In genomic region chrX:3017492-3017891, GRCh38 we compare ENCODE assay signal across 41 cellular contexts. TPM values are rescaled to one million over a fixed set of nuclear protein-coding genes. Genes with fewer than 3 reads are reported as not detected.
"Had no signal": no experiment of that assay in that cellular context is flagged by ENCODE, and none has a peak within 500 bp of the region (broad histone marks: within the 10 kb centered on the region; RNA-seq: fewer than 3 reads in every experiment).

No MANE protein-coding gene starts in this region.

- H3K27ac Mint-ChIP-seq: activated CD4-positive, alpha-beta memory T cell treated with anti-CD3 and anti-CD28 coated beads for 36 hours; activated CD4-positive, alpha-beta T cell treated with anti-CD3 and anti-CD28 coated beads for 36 hours; activated CD4-positive, alpha-beta T cell treated with anti-CD3 and anti-CD28 coated beads, Interleukin-2, amount 10 ng/mL, durations not matched to agents 7 days and 5 days; activated CD8-positive, alpha-beta T cell treated with anti-CD3 and anti-CD28 coated beads for 36 hours; activated naive CD4-positive, alpha-beta T cell treated with anti-CD3 and anti-CD28 coated beads for 36 hours; activated naive CD4-positive, alpha-beta T cell treated with anti-CD3 and anti-CD28 coated beads, Interleukin-2, amount 50 U/mL, for 72 hours; activated naive CD8-positive, alpha-beta T cell treated with anti-CD3 and anti-CD28 coated beads for 36 hours; activated T-cell treated with anti-CD3 and anti-CD28 coated beads, Interleukin-2, amount 50 U/mL, for 72 hours; activated T-helper 1 cell treated with anti-CD3 and anti-CD28 coated beads, Interleukin-12 subunit alpha, Interleukin-12 subunit beta, Interleukin-2, Interleukin-4 antibody, amounts not matched to agents 30 ng/mL and 10 ng/mL and 1 ng/mL, durations not matched to agents 14 hours and 24 hours and 36 hours; activated T-helper 17 cell treated with anti-CD3 and anti-CD28 coated beads, Interleukin-2, amount 50 U/mL, for 72 hours; brain; T-helper 1 cell treated with Interleukin-12 subunit alpha and Interleukin-12 subunit beta and Interleukin-4 antibody, amounts not matched to agents 30 μg/mL and 1 μg/mL, for 36 hours; T-helper 2 cell treated with Interferon-gamma antibody and Interleukin-4, amounts not matched to agents 5 μg/mL and 100 μg/mL, for 36 hours had no signal

- H3K36me3 Mint-ChIP-seq: activated CD4-positive, alpha-beta memory T cell treated with anti-CD3 and anti-CD28 coated beads for 36 hours; activated naive CD4-positive, alpha-beta T cell treated with anti-CD3 and anti-CD28 coated beads, Interleukin-2, amount 50 U/mL, for 72 hours; activated naive CD8-positive, alpha-beta T cell treated with anti-CD3 and anti-CD28 coated beads for 36 hours; brain had no signal

- H3K9me3 ChIP-seq: adrenal gland, colonic mucosa had no signal

- H3K27me3 ChIP-seq: adrenal gland, cardiac muscle cell, colonic mucosa had no signal

- H3K36me3 ChIP-seq: adrenal gland, cardiac muscle cell, colonic mucosa had no signal

- H3K4me1 ChIP-seq: adrenal gland, colonic mucosa had no signal

- FAIRE-seq: bronchial epithelial cell, TTC549 had no signal

- H3K4me3 ChIP-seq: adrenal gland, cardiac muscle cell, colonic mucosa had no signal

- H3K9me3 Mint-ChIP-seq: activated CD4-positive, alpha-beta T cell treated with anti-CD3 and anti-CD28 coated beads, Interleukin-2, amount 10 ng/mL, durations not matched to agents 7 days and 5 days; activated naive CD8-positive, alpha-beta T cell treated with anti-CD3 and anti-CD28 coated beads for 36 hours; activated T-cell treated with anti-CD3 and anti-CD28 coated beads, Interleukin-2, amount 50 U/mL, for 4 hours; central memory CD8-positive, alpha-beta T cell had no signal

- H3K4me3 Mint-ChIP-seq: activated CD4-positive, alpha-beta memory T cell treated with anti-CD3 and anti-CD28 coated beads for 36 hours; activated CD4-positive, alpha-beta T cell treated with anti-CD3 and anti-CD28 coated beads for 36 hours; activated CD4-positive, alpha-beta T cell treated with anti-CD3 and anti-CD28 coated beads, Interleukin-2, amount 10 ng/mL, durations not matched to agents 7 days and 5 days; activated CD8-positive, alpha-beta T cell treated with anti-CD3 and anti-CD28 coated beads for 36 hours; activated naive CD4-positive, alpha-beta T cell treated with anti-CD3 and anti-CD28 coated beads for 36 hours; activated naive CD8-positive, alpha-beta T cell treated with anti-CD3 and anti-CD28 coated beads for 36 hours; activated T-cell treated with anti-CD3 and anti-CD28 coated beads, Interleukin-2, amount 50 U/mL, for 4 hours; activated T-cell treated with anti-CD3 and anti-CD28 coated beads, Interleukin-2, amount 50 U/mL, for 72 hours; activated T-helper 1 cell treated with anti-CD3 and anti-CD28 coated beads, Interleukin-12 subunit alpha, Interleukin-12 subunit beta, Interleukin-2, Interleukin-4 antibody, amounts not matched to agents 30 ng/mL and 10 ng/mL and 1 ng/mL, durations not matched to agents 14 hours and 24 hours and 36 hours; activated T-helper 17 cell treated with anti-CD3 and anti-CD28 coated beads, Interleukin-2, amount 50 U/mL, for 72 hours; brain; central memory CD8-positive, alpha-beta T cell; T-helper 1 cell treated with Interleukin-12 subunit alpha and Interleukin-12 subunit beta and Interleukin-4 antibody, amounts not matched to agents 30 μg/mL and 1 μg/mL, for 36 hours; T-helper 2 cell treated with Interferon-gamma antibody and Interleukin-4, amounts not matched to agents 5 μg/mL and 100 μg/mL, for 36 hours had no signal

- ATAC-seq: activated CD4-positive, alpha-beta T cell treated with anti-CD3 and anti-CD28 coated beads for 36 hours; activated CD4-positive, CD25-positive, alpha-beta regulatory T cell treated with anti-CD3 and anti-CD28 coated beads, Interleukin-2, amount 50 U/mL, for 24 hours; activated CD8-positive, alpha-beta T cell treated with anti-CD3 and anti-CD28 coated beads for 36 hours; activated naive CD4-positive, alpha-beta T cell treated with anti-CD3 and anti-CD28 coated beads, Interleukin-2, amount 50 U/mL, for 72 hours; activated T-cell treated with anti-CD3 and anti-CD28 coated beads, Interleukin-2, amount 50 U/mL, for 4 hours; activated T-cell treated with anti-CD3 and anti-CD28 coated beads, Interleukin-2, amount 50 U/mL, for 72 hours; activated T-helper 17 cell treated with anti-CD3 and anti-CD28 coated beads, Interleukin-2, amount 50 U/mL, for 72 hours had no signal

- H3K27me3 Mint-ChIP-seq: activated CD4-positive, alpha-beta memory T cell treated with anti-CD3 and anti-CD28 coated beads for 36 hours; activated CD4-positive, alpha-beta T cell treated with anti-CD3 and anti-CD28 coated beads for 36 hours; activated CD4-positive, alpha-beta T cell treated with anti-CD3 and anti-CD28 coated beads, Interleukin-2, amount 10 ng/mL, durations not matched to agents 7 days and 5 days; activated CD8-positive, alpha-beta T cell treated with anti-CD3 and anti-CD28 coated beads for 36 hours; activated T-helper 17 cell treated with anti-CD3 and anti-CD28 coated beads, Interleukin-2, amount 50 U/mL, for 72 hours; central memory CD8-positive, alpha-beta T cell had no signal

- H3K4me1 Mint-ChIP-seq: activated CD4-positive, alpha-beta T cell treated with anti-CD3 and anti-CD28 coated beads for 36 hours; activated CD4-positive, alpha-beta T cell treated with anti-CD3 and anti-CD28 coated beads, Interleukin-2, amount 10 ng/mL, durations not matched to agents 7 days and 5 days; activated naive CD8-positive, alpha-beta T cell treated with anti-CD3 and anti-CD28 coated beads for 36 hours; activated T-helper 17 cell treated with anti-CD3 and anti-CD28 coated beads, Interleukin-2, amount 50 U/mL, for 72 hours; brain; central memory CD8-positive, alpha-beta T cell had no signal

- H3K27ac ChIP-seq: adrenal gland, cardiac muscle cell, colonic mucosa, VCaP had no signal

- DNase-seq: activated CD4-positive, alpha-beta memory T cell treated with anti-CD3 and anti-CD28 coated beads for 36 hours; activated CD4-positive, alpha-beta T cell treated with anti-CD3 and anti-CD28 coated beads for 1 hour; activated CD4-positive, alpha-beta T cell treated with anti-CD3 and anti-CD28 coated beads for 36 hours; activated CD4-positive, alpha-beta T cell treated with anti-CD3 and anti-CD28 coated beads for 48 hours; activated CD4-positive, alpha-beta T cell treated with anti-CD3 and anti-CD28 coated beads, Interleukin-2, amount 10 ng/mL, durations not matched to agents 7 days and 5 days; activated CD4-positive, alpha-beta T cell treated with anti-CD3 and anti-CD28 coated beads, Interleukin-2, amount 50 U/mL, for 4 hours; activated CD4-positive, CD25-positive, alpha-beta regulatory T cell; activated CD8-positive, alpha-beta memory T cell treated with anti-CD3 and anti-CD28 coated beads, Interleukin-2, amount 50 U/mL, for 4 hours; activated CD8-positive, alpha-beta T cell treated with anti-CD3 and anti-CD28 coated beads for 36 hours; activated effector memory CD4-positive, alpha-beta T cell treated with anti-CD3 and anti-CD28 coated beads, Interleukin-2, amount 50 U/mL, for 16 hours; activated gamma-delta T cell treated with Interleukin-2 at 50 U/mL for 16 hours; activated naive CD4-positive, alpha-beta T cell; activated naive CD4-positive, alpha-beta T cell treated with anti-CD3 and anti-CD28 coated beads for 36 hours; activated naive CD4-positive, alpha-beta T cell treated with anti-CD3 and anti-CD28 coated beads, Interleukin-2, amount 50 U/mL, for 16 hours; activated naive CD8-positive, alpha-beta T cell treated with anti-CD3 and anti-CD28 coated beads for 36 hours; activated T-cell treated with anti-CD3 and anti-CD28 coated beads for 4 hours; activated T-cell treated with anti-CD3 and anti-CD28 coated beads, Interleukin-2, amount 50 U/mL, for 1 hour; activated T-cell treated with anti-CD3 and anti-CD28 coated beads, Interleukin-2, amount 50 U/mL, for 4 hours; activated T-cell treated with anti-CD3 and anti-CD28 coated beads, Interleukin-2, amount 50 U/mL, for 72 hours; adrenal gland; amniotic stem cell; aorta; caudate nucleus; cerebellar nuclear complex; colonic mucosa; T-helper 2 cell; T-helper 9 cell had no signal

RNA-seq across cellular contexts. Expression of gene ARSH, which starts 11.1 kb away (rescaled TPM):
- total RNA-seq: activated CD4-positive, alpha-beta memory T cell treated with anti-CD3 and anti-CD28 coated beads for 36 hours; activated CD4-positive, alpha-beta T cell treated with anti-CD3 and anti-CD28 coated beads for 36 hours; activated CD4-positive, alpha-beta T cell treated with anti-CD3 and anti-CD28 coated beads, Interleukin-2, amount 10 ng/mL, durations not matched to agents 7 days and 5 days; activated CD8-positive, alpha-beta memory T cell treated with anti-CD3 and anti-CD28 coated beads for 36 hours; activated CD8-positive, alpha-beta T cell treated with anti-CD3 and anti-CD28 coated beads for 36 hours; activated naive CD4-positive, alpha-beta T cell treated with anti-CD3 and anti-CD28 coated beads for 36 hours; activated naive CD4-positive, alpha-beta T cell treated with anti-CD3 and anti-CD28 coated beads, Interleukin-2, amount 50 U/mL, for 72 hours; activated naive CD8-positive, alpha-beta T cell treated with anti-CD3 and anti-CD28 coated beads for 36 hours; activated T-cell treated with anti-CD3 and anti-CD28 coated beads, Interleukin-2, amount 50 U/mL, for 4 hours; activated T-cell treated with anti-CD3 and anti-CD28 coated beads, Interleukin-2, amount 50 U/mL, for 72 hours; activated T-helper 1 cell treated with anti-CD3 and anti-CD28 coated beads, Interleukin-12 subunit alpha, Interleukin-12 subunit beta, Interleukin-2, Interleukin-4 antibody, amounts not matched to agents 30 ng/mL and 10 ng/mL and 1 ng/mL, durations not matched to agents 14 hours and 24 hours and 36 hours; adrenal gland; aorta; bronchial epithelial cell; cardiac muscle cell; colonic mucosa had no signal
- polyA plus RNA-seq: adrenal gland, aorta, cardiac muscle cell had no signal

RNA-seq across cellular contexts. Expression of gene ARSF, which starts 23.8 kb away (rescaled TPM):
- total RNA-seq: activated CD4-positive, alpha-beta memory T cell treated with anti-CD3 and anti-CD28 coated beads for 36 hours; activated CD4-positive, alpha-beta T cell treated with anti-CD3 and anti-CD28 coated beads for 36 hours; activated CD4-positive, alpha-beta T cell treated with anti-CD3 and anti-CD28 coated beads, Interleukin-2, amount 10 ng/mL, durations not matched to agents 7 days and 5 days; activated CD8-positive, alpha-beta memory T cell treated with anti-CD3 and anti-CD28 coated beads for 36 hours; activated CD8-positive, alpha-beta T cell treated with anti-CD3 and anti-CD28 coated beads for 36 hours; activated naive CD4-positive, alpha-beta T cell treated with anti-CD3 and anti-CD28 coated beads for 36 hours; activated naive CD4-positive, alpha-beta T cell treated with anti-CD3 and anti-CD28 coated beads, Interleukin-2, amount 50 U/mL, for 72 hours; activated naive CD8-positive, alpha-beta T cell treated with anti-CD3 and anti-CD28 coated beads for 36 hours; activated T-cell treated with anti-CD3 and anti-CD28 coated beads, Interleukin-2, amount 50 U/mL, for 4 hours; activated T-cell treated with anti-CD3 and anti-CD28 coated beads, Interleukin-2, amount 50 U/mL, for 72 hours; activated T-helper 1 cell treated with anti-CD3 and anti-CD28 coated beads, Interleukin-12 subunit alpha, Interleukin-12 subunit beta, Interleukin-2, Interleukin-4 antibody, amounts not matched to agents 30 ng/mL and 10 ng/mL and 1 ng/mL, durations not matched to agents 14 hours and 24 hours and 36 hours; activated T-helper 17 cell treated with anti-CD3 and anti-CD28 coated beads, Interleukin-2, amount 50 U/mL, for 72 hours; aorta; bronchial epithelial cell; cardiac muscle cell; chondrocyte; colonic mucosa had no signal
- polyA plus RNA-seq: aorta, cardiac muscle cell had no signal
